Comparison of ENCODE assay signal across 11 cellular contexts in genomic region chr1:243409284-243409683, GRCh38.
DNase-seq lines count a peak whose midpoint lies in the region; ATAC-seq, FAIRE-seq and TF ChIP-seq lines count a peak whose summit lies in the region.
"Had no signal": no experiment of that assay in that cellular context is flagged by ENCODE, and none has a peak within 500 bp of the region (broad histone marks: within the 10 kb centered on the region; RNA-seq: fewer than 3 reads in every experiment).

No MANE protein-coding gene starts in this region.

- H3K27ac ChIP-seq in spleen, result no peak overlapping the region
- H3K27ac ChIP-seq: SJCRH30 had no signal

- no peaks in the 10 kb centered on the region for H3K27me3 ChIP-seq in spleen (replicated peaks in 1 of 7)
- H3K27me3 ChIP-seq: SJCRH30 had no signal

- TF ChIP-seq POLR2A in spleen (IDR thresholded peaks at IDR 0.05), result no peak

- no peaks in the 10 kb centered on the region for H3K4me1 ChIP-seq in spleen
- H3K4me1 ChIP-seq: SJCRH30 had no signal

- intact Hi-C loops in spleen (cut with DNase I; ENCODE audit: low total_unique reads), result no loop called here

- DNase-seq in GM10266 (ENCODE audit: extremely low spot score) (no peak), NCI-H69 (lab: John Stamatoyannopoulos, UW) (peak; percentile 51), epithelial cell of proximal tubule (ENCODE audit: low read depth) (no peak), spleen (no peak)
- DNase-seq in stimulated activated naive CD4-positive, alpha-beta T cell (lab: John Stamatoyannopoulos, UW), result no peak
- DNase-seq: activated CD4-positive, alpha-beta T cell treated with anti-CD3 and anti-CD28 coated beads, Interleukin-2, amount 50 U/mL, for 4 hours; NCI-H146 had no signal

- H3K36me3 ChIP-seq in spleen, result peaks cover 0 to 8% (median 0%) of the 10 kb centered on the region in 6 donors
- H3K36me3 ChIP-seq: SJCRH30 had no signal

- H3K9me3 ChIP-seq in spleen, result no peaks in the 10 kb centered on the region
- H3K9me3 ChIP-seq: SJCRH30 had no signal

- WGBS in spleen, 5 donors, result 91 to 98% (median 96%) methylated on average over 2 of the region's 2 CpGs

- H3K4me3 ChIP-seq in epithelial cell of proximal tubule (ENCODE audit: low read depth, low read length) (no peak overlapping the region), spleen (no peak overlapping the region)
- H3K4me3 ChIP-seq: SJCRH30 had no signal

- TF ChIP-seq CTCF in GM10266 (IDR thresholded peaks at IDR 0.05; ENCODE audit: control insufficient read depth, insufficient read depth, low read depth, missing control alignments) (peak; percentile 38), epithelial cell of proximal tubule (conservative IDR thresholded peaks at IDR 0.05; ENCODE audit: low read depth, low read length) (peak; percentile 55), spleen (IDR thresholded peaks at IDR 0.05 in 8 of 11, conservative IDR thresholded peaks at IDR 0.05 in 3 of 11) (no peak)

- no peak for ATAC-seq in GM18502 (IDR thresholded peaks at IDR 0.05; ENCODE audit: poor library complexity, unreplicated experiment)
- no peak for ATAC-seq in HG03280 (IDR thresholded peaks at IDR 0.05; ENCODE audit: unreplicated experiment)

- FAIRE-seq in A204.1 (lab: Jason Lieb, UNC), result peak; percentile 89

Comparison
In these comparisons a context has a peak if more than half of its experiments do, and no peak if none do; other contexts are left out.
1. CTCF ChIP-seq: peak in GM10266 (single experiment) and epithelial cell of proximal tubule (single experiment); none in spleen (0 of 11).